Comparison of ENCODE assay signal across 9 cellular contexts in genomic region chr6:16511723-16512584, GRCh38.
DNase-seq lines count a peak whose midpoint lies in the region; ATAC-seq, FAIRE-seq and TF ChIP-seq lines count a peak whose summit lies in the region.
"Had no signal": no experiment of that assay in that cellular context is flagged by ENCODE, and none has a peak within 500 bp of the region (broad histone marks: within the 10 kb centered on the region; RNA-seq: fewer than 3 reads in every experiment).

No MANE protein-coding gene starts in this region.

- FAIRE-seq in frontal cortex (lab: Jason Lieb, UNC): no peak

- H3K4me3 ChIP-seq in adrenal gland: no peak overlapping the region
- H3K4me3 ChIP-seq: BLaER1 had no signal

- intact Hi-C loops in activated T-helper 1 cell treated with anti-CD3 and anti-CD28 coated beads, Interleukin-12 subunit alpha, Interleukin-12 subunit beta, Interleukin-2, Interleukin-4 antibody, amounts not matched to agents 30 ng/mL and 10 ng/mL and 1 ng/mL, durations not matched to agents 14 hours and 24 hours and 36 hours (cut with micrococcal nuclease): loop anchor here (1.0 to 10.0 kb wide), 13 partner anchors 8 to 443 kb away; no protein-coding TSS in a partner anchor
- intact Hi-C loops in adrenal gland (cut with DNase I): loop anchor here (5.0 to 10.0 kb wide), 2 partner anchors 245 to 253 kb away; partner anchors contain the start of gene ATXN1 (in 1 of the 2)

- peak overlapping the region; percentile 19 for H3K4me3 Mint-ChIP-seq in activated T-helper 1 cell treated with anti-CD3 and anti-CD28 coated beads, Interleukin-12 subunit alpha, Interleukin-12 subunit beta, Interleukin-2, Interleukin-4 antibody, amounts not matched to agents 30 ng/mL and 10 ng/mL and 1 ng/mL, durations not matched to agents 14 hours and 24 hours and 36 hours

- peaks cover 38% of the 10 kb centered on the region for H3K36me3 Mint-ChIP-seq in activated T-helper 1 cell treated with anti-CD3 and anti-CD28 coated beads, Interleukin-12 subunit alpha, Interleukin-12 subunit beta, Interleukin-2, Interleukin-4 antibody, amounts not matched to agents 30 ng/mL and 10 ng/mL and 1 ng/mL, durations not matched to agents 14 hours and 24 hours and 36 hours (ENCODE audit: low read depth)

- H3K9me3 ChIP-seq in adrenal gland (replicated peaks in 1 of 3): no peaks in the 10 kb centered on the region
- H3K9me3 ChIP-seq: BLaER1 had no signal

- H3K27ac ChIP-seq in adrenal gland: no peak overlapping the region
- H3K27ac ChIP-seq: BLaER1 had no signal

- peak overlapping the region; percentile 91 for H3K27ac Mint-ChIP-seq in activated T-helper 1 cell treated with anti-CD3 and anti-CD28 coated beads, Interleukin-12 subunit alpha, Interleukin-12 subunit beta, Interleukin-2, Interleukin-4 antibody, amounts not matched to agents 30 ng/mL and 10 ng/mL and 1 ng/mL, durations not matched to agents 14 hours and 24 hours and 36 hours

- TF ChIP-seq POLR2A in adrenal gland (IDR thresholded peaks at IDR 0.05) (no peak), erythroblast (IDR thresholded peaks at IDR 0.05; ENCODE audit: low read length) (no peak)

- no peaks in the 10 kb centered on the region for H3K9me3 Mint-ChIP-seq in activated T-helper 1 cell treated with anti-CD3 and anti-CD28 coated beads, Interleukin-12 subunit alpha, Interleukin-12 subunit beta, Interleukin-2, Interleukin-4 antibody, amounts not matched to agents 30 ng/mL and 10 ng/mL and 1 ng/mL, durations not matched to agents 14 hours and 24 hours and 36 hours

- H3K27me3 ChIP-seq in adrenal gland: no peaks in the 10 kb centered on the region
- H3K27me3 ChIP-seq: BLaER1 had no signal

- peak; percentile 7 for DNase-seq in activated T-cell treated with anti-CD3 and anti-CD28 coated beads for 1 hour (ENCODE audit: low read depth)
- DNase-seq in activated T-cell treated with anti-CD3 and anti-CD28 coated beads for 4 hours: no peak
- no peak for DNase-seq in activated T-helper 1 cell treated with anti-CD3 and anti-CD28 coated beads, Interleukin-12 subunit alpha, Interleukin-12 subunit beta, Interleukin-2, Interleukin-4 antibody, amounts not matched to agents 30 ng/mL and 10 ng/mL and 1 ng/mL, durations not matched to agents 14 hours and 24 hours and 36 hours (ENCODE audit: low spot score)
- peak; percentile 19 for DNase-seq in stimulated activated CD8-positive, alpha-beta memory T cell treated with anti-CD3 and anti-CD28 coated beads, Interleukin-4, amount 100 ng/mL, for 24 hours (ENCODE audit: low read depth)
- DNase-seq in adrenal gland: no peak
- no peak for DNase-seq in erythroblast (lab: John Stamatoyannopoulos, UW)
- DNase-seq in frontal cortex (ENCODE audit: low spot score in 2 of 2): no peak

- peaks cover 62% of the 10 kb centered on the region for H3K4me1 Mint-ChIP-seq in activated T-helper 1 cell treated with anti-CD3 and anti-CD28 coated beads, Interleukin-12 subunit alpha, Interleukin-12 subunit beta, Interleukin-2, Interleukin-4 antibody, amounts not matched to agents 30 ng/mL and 10 ng/mL and 1 ng/mL, durations not matched to agents 14 hours and 24 hours and 36 hours (ENCODE audit: low read depth)

- H3K27me3 Mint-ChIP-seq in activated T-helper 1 cell treated with anti-CD3 and anti-CD28 coated beads, Interleukin-12 subunit alpha, Interleukin-12 subunit beta, Interleukin-2, Interleukin-4 antibody, amounts not matched to agents 30 ng/mL and 10 ng/mL and 1 ng/mL, durations not matched to agents 14 hours and 24 hours and 36 hours (ENCODE audit: insufficient read depth): no peaks in the 10 kb centered on the region

- no peaks in the 10 kb centered on the region for H3K36me3 ChIP-seq in adrenal gland (replicated peaks in 1 of 2)
- H3K36me3 ChIP-seq: BLaER1 had no signal

- 67 to 79% (median 71%) methylated on average over 9 to 10 of the region's 10 CpGs for WGBS in adrenal gland, 4 donors

- TF ChIP-seq CTCF in adrenal gland (IDR thresholded peaks at IDR 0.05): no peak

- peaks cover 0 to 14% of the 10 kb centered on the region in 2 donors for H3K4me1 ChIP-seq in adrenal gland (replicated peaks in 1 of 2)

- peak; percentile 63 for ATAC-seq in HG03521 (IDR thresholded peaks at IDR 0.05; ENCODE audit: unreplicated experiment)

Comparison
In these comparisons a context has a peak if more than half of its experiments do, and no peak if none do; other contexts are left out.
1. DNase-seq: peak in activated T-cell treated with anti-CD3 and anti-CD28 coated beads for 1 hour (single experiment) and stimulated activated CD8-positive, alpha-beta memory T cell treated with anti-CD3 and anti-CD28 coated beads, Interleukin-4, amount 100 ng/mL, for 24 hours (single experiment); none in activated T-cell treated with anti-CD3 and anti-CD28 coated beads for 4 hours (single experiment), activated T-helper 1 cell treated with anti-CD3 and anti-CD28 coated beads, Interleukin-12 subunit alpha, Interleukin-12 subunit beta, Interleukin-2, Interleukin-4 antibody, amounts not matched to agents 30 ng/mL and 10 ng/mL and 1 ng/mL, durations not matched to agents 14 hours and 24 hours and 36 hours (single experiment), adrenal gland (0 of 7), erythroblast (0 of 2) and frontal cortex (0 of 2).